In genomic region chr6:15148356-15149058, GRCh38 we compare ENCODE assay signal across 10 cellular contexts.
DNase-seq lines count a peak whose midpoint lies in the region; ATAC-seq and TF ChIP-seq lines count a peak whose summit lies in the region.
"Had no signal": no experiment of that assay in that cellular context is flagged by ENCODE, and none has a peak within 500 bp of the region (broad histone marks: within the 10 kb centered on the region; RNA-seq: fewer than 3 reads in every experiment).

No MANE protein-coding gene starts in this region.

- TF ChIP-seq CTCF in HEK293 (tag by site-specific recombination; IDR thresholded peaks at IDR 0.05), result no peak
- TF ChIP-seq CTCF in kidney epithelial cell (IDR thresholded peaks at IDR 0.05; ENCODE audit: insufficient read depth, low read length, poor library complexity, severe bottlenecking), result peak; percentile 10
- no peak for TF ChIP-seq CTCF in psoas muscle (IDR thresholded peaks at IDR 0.05)
- TF ChIP-seq CTCF in suprapubic skin (IDR thresholded peaks at IDR 0.05), result no peak

- H3K9me3 ChIP-seq in HEK293 (ENCODE audit: control insufficient read depth, insufficient read depth, low read depth, low read length) (no peaks in the 10 kb centered on the region), psoas muscle (no peaks in the 10 kb centered on the region), suprapubic skin (no peaks in the 10 kb centered on the region)

- H3K4me1 ChIP-seq in HEK293 (ENCODE audit: control insufficient read depth, insufficient read depth, low read length) (peaks cover 5% of the 10 kb centered on the region), psoas muscle (no peaks in the 10 kb centered on the region), suprapubic skin (peaks cover 6% of the 10 kb centered on the region)

- intact Hi-C loops in psoas muscle (cut with DNase I), result no loop called here

- CTCF ChIA-PET in HEK293 (lab: Yijun Ruan, JAX), result interaction anchor here (0.5 to 0.7 kb wide), 2 partner anchors 462 to 682 kb away, joined by 3 to 5 read pairs; no protein-coding TSS in a partner anchor

- POLR2A ChIA-PET in HEK293 (lab: Yijun Ruan, JAX), result interaction anchor here (0.5 kb wide), 1 partner anchor 252 kb away, joined by 5 read pairs; no protein-coding TSS in a partner anchor

- WGBS in psoas muscle, 3 donors, result 57 to 71% (median 60%) methylated on average over 10 of the region's 10 CpGs
- 58% methylated on average over 10 of the region's 10 CpGs for WGBS in suprapubic skin

- DNase-seq in AG20443 (ENCODE audit: low spot score), result peak; percentile 77
- DNase-seq in amniotic epithelial cell (ENCODE audit: low read depth), result peak; percentile 45
- DNase-seq in kidney epithelial cell (ENCODE audit: low read depth), result peak; percentile 50
- DNase-seq in SKM-1 (lab: John Stamatoyannopoulos, UW; ENCODE audit: unreplicated experiment), result no peak
- DNase-seq in psoas muscle, result no peak
- no peak for DNase-seq in NCI-H510A treated with DMSO at 0.1 percent for 48 hours (lab: John Stamatoyannopoulos, UW)
- no peak for DNase-seq in suprapubic skin (ENCODE audit: low spot score in 2 of 2)
- DNase-seq: activated CD4-positive, alpha-beta T cell treated with anti-CD3 and anti-CD28 coated beads, Interleukin-2, amount 10 ng/mL, durations not matched to agents 24 days and 14 days; midbrain had no signal

- no peak for TF ChIP-seq POLR2A in suprapubic skin (IDR thresholded peaks at IDR 0.05)

- no peak for ATAC-seq in psoas muscle

- H3K4me3 ChIP-seq in HEK293 (ENCODE audit: low read depth, low read length), result no peak overlapping the region
- H3K4me3 ChIP-seq in kidney epithelial cell (ENCODE audit: low read depth, low read length), result no peak overlapping the region
- no peak overlapping the region for H3K4me3 ChIP-seq in psoas muscle
- H3K4me3 ChIP-seq in suprapubic skin, result no peak overlapping the region

- H3K27ac ChIP-seq in HEK293 (ENCODE audit: extremely low read depth, low read depth, low read length) (peak overlapping the region; percentile 53), psoas muscle (no peak overlapping the region), suprapubic skin (no peak overlapping the region)

- H3K27me3 ChIP-seq in kidney epithelial cell (ENCODE audit: control insufficient read depth, insufficient read depth, low read length) (no peaks in the 10 kb centered on the region), psoas muscle (ENCODE audit: insufficient read depth in 3 of 3, low read length in 2 of 3) (no peaks in the 10 kb centered on the region), suprapubic skin (no peaks in the 10 kb centered on the region)

- H3K36me3 ChIP-seq in HEK293 (ENCODE audit: control insufficient read depth in 2 of 2, insufficient read depth in 1 of 2, low read length in 2 of 2) (no peaks in the 10 kb centered on the region), kidney epithelial cell (ENCODE audit: control insufficient read depth, insufficient read depth, low read length) (no peaks in the 10 kb centered on the region), psoas muscle (ENCODE audit: insufficient read depth in 1 of 2, low read depth in 1 of 2) (no peaks in the 10 kb centered on the region), suprapubic skin (no peaks in the 10 kb centered on the region)

- no peak for TF ChIP-seq EP300 in suprapubic skin (IDR thresholded peaks at IDR 0.05)

TF ChIP-seq in HEK293, 187 proteins besides CTCF, POLR2A, EP300 and RAD21 (continues in another document):
- TF ChIP-seq ZNF266 (tag by site-specific recombination; IDR thresholded peaks at IDR 0.05; ENCODE audit: low read depth), result peak; percentile 97
- peak; percentile 75 for TF ChIP-seq ZNF449 (tag by site-specific recombination; IDR thresholded peaks at IDR 0.05)
- peak; percentile 60; the same call in 1 of the 2 replicates for TF ChIP-seq ZNF561 (tag by site-specific recombination; IDR thresholded peaks at IDR 0.05; ENCODE audit: borderline replicate concordance)
- TF ChIP-seq ZNF76 (tag by site-specific recombination; IDR thresholded peaks at IDR 0.05; ENCODE audit: borderline replicate concordance, low read depth), result 0 out of 2 replicates have a peak, but pooled peaks have one; percentile 24
- TF ChIP-seq SP7 (tag by site-specific recombination; IDR thresholded peaks at IDR 0.05), result peak; percentile 76
- TF ChIP-seq ZBTB21 (tag by site-specific recombination; IDR thresholded peaks at IDR 0.05), result no peak
- TF ChIP-seq ZNF580 (tag by site-specific recombination; IDR thresholded peaks at IDR 0.05), result no peak
- TF ChIP-seq GLIS1 (tag by site-specific recombination; IDR thresholded peaks at IDR 0.05), result peak; percentile 88
- TF ChIP-seq PRDM6 (tag by site-specific recombination; IDR thresholded peaks at IDR 0.05), result peak; percentile 50; the same call in 1 of the 2 replicates
- TF ChIP-seq ZSCAN16 (tag by site-specific recombination; IDR thresholded peaks at IDR 0.05), result peak; percentile 99
- TF ChIP-seq ZNF837 (tag by site-specific recombination; IDR thresholded peaks at IDR 0.05), result no peak
- peak; percentile 85 for TF ChIP-seq ZNF692 (tag by site-specific recombination; IDR thresholded peaks at IDR 0.05)
- peak; percentile 63 for TF ChIP-seq ZNF341 (tag by site-specific recombination; IDR thresholded peaks at IDR 0.05; ENCODE audit: low read depth)
- TF ChIP-seq ZBTB8A (tag by site-specific recombination; IDR thresholded peaks at IDR 0.05), result peak; percentile 55
- TF ChIP-seq ZIC2 (tag by site-specific recombination; IDR thresholded peaks at IDR 0.05), result peak; percentile 25
- TF ChIP-seq ZNF423 (tag by site-specific recombination; IDR thresholded peaks at IDR 0.05), result peak; percentile 84
- TF ChIP-seq ZNF366 (tag by site-specific recombination; conservative IDR thresholded peaks at IDR 0.05), result peak; percentile 67
- no peak for TF ChIP-seq MEIS1 (CRISPR knock-in tag; IDR thresholded peaks at IDR 0.05; ENCODE audit: borderline replicate concordance)
- peak; percentile 76 for TF ChIP-seq ZNF629 (tag by site-specific recombination; IDR thresholded peaks at IDR 0.05)
- TF ChIP-seq IKZF3 (tag by site-specific recombination; IDR thresholded peaks at IDR 0.05), result peak; percentile 69; the same call in 1 of the 2 replicates
- TF ChIP-seq ZNF311 (tag by site-specific recombination; IDR thresholded peaks at IDR 0.05; ENCODE audit: borderline replicate concordance), result no peak

Comparison
In these comparisons a context has a peak if more than half of its experiments do, and no peak if none do; other contexts are left out.
1. DNase-seq: peak in AG20443 (single experiment), amniotic epithelial cell (single experiment) and kidney epithelial cell (single experiment); none in SKM-1 (single experiment), psoas muscle (0 of 2), NCI-H510A treated with DMSO at 0.1 percent for 48 hours (single experiment) and suprapubic skin (0 of 2).